Comparison of ENCODE assay signal across 11 cellular contexts in genomic region chr12:76706099-76706498, GRCh38. TPM values are rescaled to one million over a fixed set of nuclear protein-coding genes. Genes with fewer than 3 reads are reported as not detected.
DNase-seq lines count a peak whose midpoint lies in the region; ATAC-seq and TF ChIP-seq lines count a peak whose summit lies in the region.
"Had no signal": no experiment of that assay in that cellular context is flagged by ENCODE, and none has a peak within 500 bp of the region (broad histone marks: within the 10 kb centered on the region; RNA-seq: fewer than 3 reads in every experiment).

No MANE protein-coding gene starts in this region.

- H3K27ac ChIP-seq in GM23248: no peak overlapping the region
- H3K27ac ChIP-seq in PC-3 (ENCODE audit: low read length): no peak overlapping the region
- no peak overlapping the region for H3K27ac ChIP-seq in fibroblast of lung (ENCODE audit: insufficient read depth, low read length)
- H3K27ac ChIP-seq: neutrophil had no signal

- H3K4me2 ChIP-seq in GM23248 (ENCODE audit: unreplicated experiment): peak overlapping the region; percentile 50
- H3K4me2 ChIP-seq in PC-3 (ENCODE audit: low read length): no peak overlapping the region
- H3K4me2 ChIP-seq in fibroblast of lung (ENCODE audit: extremely low read depth, insufficient read depth, low read length): no peak overlapping the region

- DNase-seq in AG10803 (ENCODE audit: low read depth): peak; percentile 62
- peak; percentile 31 for DNase-seq in GM23248
- DNase-seq in PC-3: peak; percentile 17
- peak; percentile 24 to 58 for DNase-seq in fibroblast of lung (ENCODE audit: low read depth in 2 of 2)
- DNase-seq in NCI-H345 (lab: John Stamatoyannopoulos, UW): no peak
- no peak for DNase-seq in SHP77 treated with DMSO at 0.1 percent for 48 hours (lab: John Stamatoyannopoulos, UW)
- no peak for DNase-seq in GM20000 (ENCODE audit: low spot score)
- DNase-seq: DMS79 treated with DMSO at 0.1 percent for 48 hours, NCI-H2081 treated with DMSO at 0.1 percent for 48 hours had no signal

- H3K9ac ChIP-seq in GM23248: no peak overlapping the region
- H3K9ac ChIP-seq in PC-3 (ENCODE audit: low read length): no peak overlapping the region
- no peak overlapping the region for H3K9ac ChIP-seq in fibroblast of lung (ENCODE audit: insufficient read depth, low read length)

- in situ Hi-C loops in GM23248 (cut with MboI): no loop called here

- POLR2A ChIA-PET in PC-3 (lab: Charles Lee; ENCODE audit: unreplicated experiment): no interaction called here

- no peak for TF ChIP-seq CTCF in AG10803 (conservative IDR thresholded peaks at IDR 0.05; ENCODE audit: low read length)
- no peak for TF ChIP-seq CTCF in PC-3 (conservative IDR thresholded peaks at IDR 0.05; ENCODE audit: low read depth, low read length)
- no peak for TF ChIP-seq CTCF in fibroblast of lung (conservative IDR thresholded peaks at IDR 0.05 in 1 of 2, IDR thresholded peaks at IDR 0.05 in 1 of 2; ENCODE audit: low read depth in 1 of 2, low read length in 2 of 2)
- TF ChIP-seq CTCF in GM20000 (IDR thresholded peaks at IDR 0.05; ENCODE audit: extremely low read depth, missing control alignments): no peak

- no peak overlapping the region for H3K4me3 ChIP-seq in AG10803 (ENCODE audit: low read length)
- no peak overlapping the region for H3K4me3 ChIP-seq in GM23248
- H3K4me3 ChIP-seq in PC-3 (ENCODE audit: low read length): no peak overlapping the region
- H3K4me3 ChIP-seq in fibroblast of lung (replicated peaks in 1 of 4; ENCODE audit: control extremely low read depth in 1 of 4, insufficient read depth in 1 of 4, low read depth in 3 of 4, low read length in 4 of 4): no peak overlapping the region

- BruUV-seq in PC-3 (replicated peaks; lab: Mats Ljungman, UMichigan): no TSS peak

- H2AFZ ChIP-seq in GM23248 (peak overlapping the region; percentile 56), PC-3 (ENCODE audit: low read length) (no peak overlapping the region), fibroblast of lung (ENCODE audit: low read length) (no peak overlapping the region)

- no peaks in the 10 kb centered on the region for H3K36me3 ChIP-seq in GM23248 (ENCODE audit: low read depth)
- H3K36me3 ChIP-seq in PC-3 (ENCODE audit: low read depth, low read length): no peaks in the 10 kb centered on the region
- no peaks in the 10 kb centered on the region for H3K36me3 ChIP-seq in fibroblast of lung (ENCODE audit: control insufficient read depth, insufficient read depth, low read length)
- H3K36me3 ChIP-seq: neutrophil had no signal

- ATAC-seq in PC-3 (no peak), GM18867 (IDR thresholded peaks at IDR 0.05; ENCODE audit: unreplicated experiment) (no peak)

- CTCF ChIA-PET in PC-3 (lab: Charles Lee): no interaction called here

- no peaks in the 10 kb centered on the region for H3K27me3 ChIP-seq in GM23248 (replicated peaks; ENCODE audit: insufficient read depth)
- no peaks in the 10 kb centered on the region for H3K27me3 ChIP-seq in PC-3 (ENCODE audit: low read length)
- H3K27me3 ChIP-seq in fibroblast of lung (ENCODE audit: control insufficient read depth, insufficient read depth, low read length): no peaks in the 10 kb centered on the region
- H3K27me3 ChIP-seq: neutrophil had no signal

- intact Hi-C loops in PC-3 (cut with micrococcal nuclease): no loop called here

- H3K79me2 ChIP-seq in GM23248 (ENCODE audit: insufficient read depth): no peaks in the 10 kb centered on the region
- no peaks in the 10 kb centered on the region for H3K79me2 ChIP-seq in PC-3 (ENCODE audit: low read length)
- H3K79me2 ChIP-seq in fibroblast of lung (ENCODE audit: control insufficient read depth, insufficient read depth, low read length): no peaks in the 10 kb centered on the region

- H3K9me2 ChIP-seq in GM23248 (ENCODE audit: insufficient read depth) (no peaks in the 10 kb centered on the region), PC-3 (replicated peaks; ENCODE audit: low read length) (no peaks in the 10 kb centered on the region)

- no peaks in the 10 kb centered on the region for H4K20me1 ChIP-seq in GM23248 (ENCODE audit: insufficient read depth)
- no peaks in the 10 kb centered on the region for H4K20me1 ChIP-seq in PC-3 (ENCODE audit: low read length)
- no peaks in the 10 kb centered on the region for H4K20me1 ChIP-seq in fibroblast of lung (ENCODE audit: control insufficient read depth, extremely low read depth, insufficient read depth, low read length)

- H3F3A ChIP-seq in GM23248 (ENCODE audit: insufficient read depth): no peaks in the 10 kb centered on the region
- no peaks in the 10 kb centered on the region for H3F3A ChIP-seq in PC-3 (ENCODE audit: low read length, unreplicated experiment)

- H3K4me1 ChIP-seq in GM23248 (ENCODE audit: insufficient read depth): peaks cover 18% of the 10 kb centered on the region
- peaks cover 16% of the 10 kb centered on the region for H3K4me1 ChIP-seq in PC-3 (ENCODE audit: insufficient read depth, low read length)
- peaks cover 7% of the 10 kb centered on the region for H3K4me1 ChIP-seq in fibroblast of lung (ENCODE audit: control insufficient read depth, extremely low read depth, insufficient read depth, low read length)

- H3K9me3 ChIP-seq in GM23248 (ENCODE audit: low read depth) (no peaks in the 10 kb centered on the region), PC-3 (ENCODE audit: low read length) (no peaks in the 10 kb centered on the region), fibroblast of lung (ENCODE audit: control insufficient read depth, insufficient read depth, low read depth, low read length) (no peaks in the 10 kb centered on the region)
- H3K9me3 ChIP-seq: neutrophil had no signal

RNA-seq across cellular contexts. Expression of gene ZDHHC17, which starts 57.8 kb away (rescaled TPM):
- 30.4 and 50.5 TPM in 2 replicates for total RNA-seq in GM23248 (2014; rRNA removed; shearing (Covaris generic))
- 14.0 and 14.6 TPM in 2 replicates for polyA plus RNA-seq in GM23248 (2016; fragmentation: Nextera tagmentation; extraction: Ambion mirVana)
- total RNA-seq in PC-3 (2014; rRNA removed): 35.3 and 42.4 TPM in 2 replicates
- 140 and 141 TPM in 2 replicates for total RNA-seq in fibroblast of lung
- 15.6 and 30.5 TPM in 2 replicates for polyA plus RNA-seq in fibroblast of lung
- 9.9 and 16.9 TPM in 2 replicates for polyA plus RNA-seq in fibroblast of lung (2012)
- polyA minus RNA-seq in fibroblast of lung (ENCODE audit: low replicate concordance): 3.0 and 33.7 TPM in 2 replicates

Comparison
In these comparisons a context has a peak if more than half of its experiments do, and no peak if none do; other contexts are left out.
1. DNase-seq: peak in AG10803 (single experiment), GM23248 (single experiment), PC-3 (single experiment) and fibroblast of lung (2 of 2); none in NCI-H345 (single experiment), SHP77 treated with DMSO at 0.1 percent for 48 hours (single experiment) and GM20000 (single experiment).